Comparison of ENCODE assay signal across 20 cellular contexts in the genomic region with DNA sequence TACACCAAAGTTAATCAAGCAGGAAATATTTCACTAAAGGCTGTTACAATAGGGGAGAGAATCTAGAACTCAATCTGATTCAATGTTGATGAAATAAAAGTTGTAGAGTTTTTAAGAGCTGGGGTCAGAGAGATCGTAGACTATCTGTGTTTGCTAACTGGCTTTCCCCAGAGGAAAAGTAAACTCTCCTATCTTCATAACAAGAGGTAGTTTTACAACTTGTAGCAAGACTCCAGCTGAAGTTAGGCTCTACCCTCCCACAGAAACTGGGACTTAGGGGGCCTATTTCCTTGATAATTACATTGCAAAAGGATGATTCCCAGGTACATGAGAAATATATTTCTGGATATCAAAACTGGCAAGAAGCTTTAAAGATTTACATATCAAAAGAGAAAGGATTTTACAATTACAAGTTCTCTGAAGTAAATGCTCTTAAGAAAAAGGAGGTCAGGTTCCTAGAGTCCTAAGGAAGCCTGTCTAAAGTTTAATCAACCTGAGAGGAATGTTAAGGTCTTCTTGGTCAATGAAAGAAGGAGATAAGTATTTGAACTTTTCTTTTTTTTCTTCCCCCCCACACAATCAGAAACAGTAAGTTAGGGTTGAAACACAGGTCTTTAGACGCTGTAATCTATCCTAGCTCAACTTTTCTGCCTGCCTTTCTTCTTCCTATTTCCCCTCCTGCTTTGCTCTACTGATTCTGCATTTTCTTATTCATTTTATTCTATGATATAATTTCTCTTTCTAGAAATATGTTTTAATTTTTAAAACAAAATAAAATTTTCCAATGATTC.
"Had no signal": no experiment of that assay in that cellular context is flagged by ENCODE, and none has a peak within 500 bp of the region (broad histone marks: within the 10 kb centered on the region; RNA-seq: fewer than 3 reads in every experiment).

No MANE protein-coding gene starts in this region.

- ATAC-seq: foreskin keratinocyte; natural killer cell; psoas muscle; right lobe of liver; stimulated activated memory B cell treated with anti-CD40 and anti-IgM and Interleukin-4, amounts not matched to agents 10 μg/mL and 1 μg/mL and 100 μg/mL, for 72 hours had no signal

- H3K9ac ChIP-seq: neural progenitor cell, parathyroid adenoma had no signal

- H3K4me3 ChIP-seq: neural progenitor cell, psoas muscle, right lobe of liver, spleen, tibial artery, upper lobe of left lung, uterus had no signal

- FAIRE-seq: endothelial cell of umbilical vein had no signal

- H3K9me3 ChIP-seq: psoas muscle, right lobe of liver, spleen, tibial artery, upper lobe of left lung, uterus had no signal

- DNase-seq: dermis blood vessel endothelial cell; erythroblast; foreskin keratinocyte; mammary epithelial cell; natural killer cell; occipital lobe; psoas muscle; retina; right lobe of liver; spleen; stimulated activated CD4-positive, alpha-beta T cell treated with anti-CD3 and anti-CD28 coated beads, Interleukin-15, amount 100 ng/mL, for 24 hours; stimulated activated CD4-positive, alpha-beta T cell treated with anti-CD3 and anti-CD28 coated beads, Interleukin-1b, Interleukin-23, amount 100 ng/mL, for 48 hours; stimulated activated CD4-positive, alpha-beta T cell treated with anti-CD3 and anti-CD28 coated beads, Interleukin-4, amount 100 ng/mL, for 24 hours; tibial artery; upper lobe of left lung; uterus had no signal

- H3K27ac ChIP-seq: foreskin keratinocyte, neural progenitor cell, parathyroid adenoma, psoas muscle, right lobe of liver, spleen, tibial artery, upper lobe of left lung, uterus had no signal

- H3K4me1 ChIP-seq: foreskin keratinocyte, neural progenitor cell, parathyroid adenoma, psoas muscle, right lobe of liver, spleen, tibial artery, upper lobe of left lung, uterus had no signal

- H3K27me3 ChIP-seq: foreskin keratinocyte, neural progenitor cell, right lobe of liver, spleen, tibial artery, upper lobe of left lung, uterus had no signal

- H3K36me3 ChIP-seq: neural progenitor cell, right lobe of liver, spleen, tibial artery, upper lobe of left lung, uterus had no signal
